22 cellular contexts compared by ENCODE assay signal in the genomic region with DNA sequence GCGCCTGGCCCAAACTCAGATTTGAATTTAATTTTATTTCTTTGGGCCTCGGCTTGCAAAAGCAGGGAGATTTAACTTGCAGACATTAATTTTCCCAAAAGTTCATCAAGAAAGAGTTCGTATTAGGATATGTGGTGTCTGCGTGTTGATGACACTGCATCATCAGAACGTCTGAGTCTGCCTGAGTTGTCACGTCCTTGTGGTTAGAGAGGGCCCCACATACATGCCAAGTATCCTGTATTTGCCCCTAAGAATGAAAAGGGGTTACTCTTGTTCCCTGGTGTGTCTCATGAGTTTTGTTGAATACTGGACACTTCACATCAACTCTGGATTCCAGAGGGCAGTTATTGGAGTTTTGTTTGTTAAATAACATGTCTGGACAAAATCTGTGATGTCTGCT. TPM values are rescaled to one million over a fixed set of nuclear protein-coding genes. Genes with fewer than 3 reads are reported as not detected.
"Had no signal": no experiment of that assay in that cellular context is flagged by ENCODE, and none has a peak within 500 bp of the region (broad histone marks: within the 10 kb centered on the region; RNA-seq: fewer than 3 reads in every experiment).

No MANE protein-coding gene starts in this region.

- H3K27me3 Mint-ChIP-seq: activated CD4-positive, alpha-beta memory T cell treated with anti-CD3 and anti-CD28 coated beads, Interleukin-2, amount 10 ng/mL, durations not matched to agents 7 days and 5 days; progenitor cell of endocrine pancreas had no signal

- H3K4me1 Mint-ChIP-seq: activated CD4-positive, alpha-beta memory T cell treated with anti-CD3 and anti-CD28 coated beads, Interleukin-2, amount 10 ng/mL, durations not matched to agents 7 days and 5 days; neural crest cell had no signal

- H3K9me3 ChIP-seq: body of pancreas, gastrocnemius medialis, vagina had no signal

- H3K36me3 ChIP-seq: vagina had no signal

- DNase-seq: activated CD4-positive, alpha-beta memory T cell treated with anti-CD3 and anti-CD28 coated beads, Interleukin-2, amount 10 ng/mL, durations not matched to agents 7 days and 5 days; activated CD4-positive, alpha-beta T cell treated with anti-CD3 and anti-CD28 coated beads for 48 hours; activated CD4-positive, CD25-positive, alpha-beta regulatory T cell; activated naive CD4-positive, alpha-beta T cell treated with anti-CD3 and anti-CD28 coated beads for 36 hours; activated T-cell treated with anti-CD3 and anti-CD28 coated beads, Interleukin-2, amount 50 U/mL, for 4 hours; body of pancreas; dorsolateral prefrontal cortex; gastrocnemius medialis; heart left ventricle; kidney glomerular epithelial cell; left ventricle myocardium inferior; mammary epithelial cell; stimulated activated CD4-positive, alpha-beta T cell treated with anti-CD3 and anti-CD28 coated beads, Interleukin-2, amount 100 ng/mL, for 24 hours; stimulated activated naive CD8-positive, alpha-beta T cell treated with anti-CD3 and anti-CD28 coated beads, Interleukin-15, Interleukin-2, amounts not matched to agents 100 U/mL and 50 U/mL, for 24 hours; substantia nigra; T1000; tibial artery had no signal

- H3K27me3 ChIP-seq: body of pancreas, dorsolateral prefrontal cortex, gastrocnemius medialis, heart left ventricle, tibial artery, vagina had no signal

- H3K27ac Mint-ChIP-seq: activated CD4-positive, alpha-beta memory T cell treated with anti-CD3 and anti-CD28 coated beads, Interleukin-2, amount 10 ng/mL, durations not matched to agents 7 days and 5 days; activated naive CD4-positive, alpha-beta T cell treated with anti-CD3 and anti-CD28 coated beads for 36 hours had no signal

- H3K27ac ChIP-seq: body of pancreas, dorsolateral prefrontal cortex, epithelial cell of prostate, gastrocnemius medialis, heart left ventricle, left ventricle myocardium inferior, tibial artery, vagina had no signal

- H3K4me3 ChIP-seq: body of pancreas, dorsolateral prefrontal cortex, gastrocnemius medialis, heart left ventricle, left ventricle myocardium inferior, tibial artery, vagina had no signal

- ATAC-seq: activated T-cell treated with anti-CD3 and anti-CD28 coated beads, Interleukin-2, amount 50 U/mL, for 4 hours; body of pancreas; gastrocnemius medialis had no signal

- H3K4me3 Mint-ChIP-seq: activated CD4-positive, alpha-beta memory T cell treated with anti-CD3 and anti-CD28 coated beads, Interleukin-2, amount 10 ng/mL, durations not matched to agents 7 days and 5 days; activated naive CD4-positive, alpha-beta T cell treated with anti-CD3 and anti-CD28 coated beads for 36 hours; activated T-cell treated with anti-CD3 and anti-CD28 coated beads, Interleukin-2, amount 50 U/mL, for 4 hours; neural crest cell had no signal

- H3K4me1 ChIP-seq: body of pancreas, gastrocnemius medialis, heart left ventricle, left ventricle myocardium inferior, vagina had no signal

RNA-seq across cellular contexts. Expression of a gene that starts 5.6 kb away (rescaled TPM):
- total RNA-seq: body of pancreas, left ventricle myocardium inferior, mammary epithelial cell, myocyte, neural crest cell had no signal
- polyA plus RNA-seq: mammary epithelial cell had no signal
